9 cellular contexts compared by ENCODE assay signal in the genomic region with DNA sequence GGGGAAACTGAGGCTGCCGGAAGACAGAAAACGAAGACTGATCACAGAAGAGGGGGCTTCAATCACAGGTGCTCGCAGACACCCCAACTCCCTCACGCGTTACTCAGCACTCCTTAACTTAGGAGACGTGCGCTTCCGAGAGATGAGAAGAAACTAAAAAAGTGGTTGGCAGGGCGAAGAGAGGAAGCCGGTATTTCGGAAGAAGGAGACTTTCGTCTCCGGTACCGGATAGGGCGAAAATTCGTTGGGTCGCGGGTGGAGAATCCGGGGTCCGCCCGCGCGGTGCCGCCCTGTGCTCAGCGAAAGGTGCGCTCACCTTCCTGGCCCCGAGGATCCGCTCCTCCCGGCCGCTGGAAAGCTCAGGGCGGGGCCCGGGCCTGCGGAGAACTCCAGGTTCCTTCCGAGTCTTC. TPM values are rescaled to one million over a fixed set of nuclear protein-coding genes. Genes with fewer than 3 reads are reported as not detected.
DNase-seq lines count a peak whose midpoint lies in the region; ATAC-seq and TF ChIP-seq lines count a peak whose summit lies in the region.
"Had no signal": no experiment of that assay in that cellular context is flagged by ENCODE, and none has a peak within 500 bp of the region (broad histone marks: within the 10 kb centered on the region; RNA-seq: fewer than 3 reads in every experiment).

No MANE protein-coding gene starts in this region.

- H3K79me1 ChIP-seq in neuronal stem cell (ENCODE audit: low read depth, low read length) = peaks cover 4% of the 10 kb centered on the region

- CTCF ChIA-PET in CD4-positive, alpha-beta T cell (lab: Charles Lee) = no interaction called here
- CTCF ChIA-PET in Panc1 (lab: Charles Lee) = interaction anchor here (0.6 kb wide), 1 partner anchor 654 kb away, joined by 7 read pairs; no protein-coding TSS in a partner anchor

- H3K4me1 Mint-ChIP-seq in CD4-positive, alpha-beta T cell (ENCODE audit: low read depth) = peaks cover 38% of the 10 kb centered on the region

- no CpG with 5 or more reads among the region's 34 CpGs for WGBS in neuronal stem cell (ENCODE audit: extremely low coverage in 2 of 2, insufficient read length in 2 of 2, insufficient replicate concordance in 1 of 2), 2 donors

- no peak overlapping the region for H2BK15ac ChIP-seq in neuronal stem cell (ENCODE audit: low read length)

- H3K4ac ChIP-seq in neuronal stem cell (ENCODE audit: low read length) = no peak overlapping the region

- no peak overlapping the region for H2BK120ac ChIP-seq in neuronal stem cell (ENCODE audit: low read depth, low read length)

- intact Hi-C loops in CD4-positive, alpha-beta T cell (cut with DNase I, micrococcal nuclease) = no loop called here
- intact Hi-C loops in Panc1 (cut with micrococcal nuclease; ENCODE audit: unreplicated experiment) = loop anchor here (10.0 kb wide), 1 partner anchor 394 kb away; no protein-coding TSS in a partner anchor

- no peak overlapping the region for H4K91ac ChIP-seq in neuronal stem cell (ENCODE audit: low read depth, low read length, poor library complexity)

- peak overlapping the region; percentile 89 for H3K4me2 ChIP-seq in neuronal stem cell (ENCODE audit: insufficient read depth, low read length, poor library complexity, severe bottlenecking)

- H3K9me3 ChIP-seq in CD4-positive, alpha-beta T cell (ENCODE audit: control insufficient read depth, low read length) = no peaks in the 10 kb centered on the region
- H3K9me3 ChIP-seq in Panc1 (ENCODE audit: control insufficient read depth, insufficient read depth, low read depth, low read length) = no peaks in the 10 kb centered on the region
- peaks cover 0 to 7% of the 10 kb centered on the region in 2 donors for H3K9me3 ChIP-seq in neuronal stem cell (replicated peaks in 1 of 2; ENCODE audit: control insufficient read depth in 2 of 2, insufficient read depth in 1 of 2, low read depth in 1 of 2, low read length in 2 of 2)

- H2BK5ac ChIP-seq in neuronal stem cell (ENCODE audit: low read length) = peak overlapping the region; percentile 53

- H3K27ac Mint-ChIP-seq in CD4-positive, alpha-beta T cell = no peak overlapping the region

- H3K9ac ChIP-seq in neuronal stem cell (ENCODE audit: low read depth, low read length, poor library complexity) = no peak overlapping the region

- no peak overlapping the region for H3K14ac ChIP-seq in neuronal stem cell (ENCODE audit: low read length)

- H3K36me3 ChIP-seq in Panc1 (ENCODE audit: control insufficient read depth, insufficient read depth, low read length) (no peaks in the 10 kb centered on the region), neuronal stem cell (replicated peaks in 1 of 2; ENCODE audit: control insufficient read depth in 2 of 2, insufficient read depth in 2 of 2, low read length in 2 of 2) (no peaks in the 10 kb centered on the region)

- in situ Hi-C loops in Panc1 (cut with HindIII; ENCODE audit: low pct_unique_long_range_greater_than_20kb, low sequenced_read_pairs) = no loop called here

- peak overlapping the region; percentile 31 for H3K23ac ChIP-seq in neuronal stem cell (ENCODE audit: low read depth, low read length, poor library complexity)

- H3K27me3 Mint-ChIP-seq in CD4-positive, alpha-beta T cell = peaks cover 64% of the 10 kb centered on the region

- ATAC-seq in CD4-positive, alpha-beta T cell (ENCODE audit: poor library complexity) = no peak
- ATAC-seq in Panc1 (no peak), HG03196 (IDR thresholded peaks at IDR 0.05; ENCODE audit: unreplicated experiment) (no peak)

- no peaks in the 10 kb centered on the region for H3K36me3 Mint-ChIP-seq in CD4-positive, alpha-beta T cell (ENCODE audit: low read depth)

- TF ChIP-seq CTCF in CD4-positive, alpha-beta T cell (IDR thresholded peaks at IDR 0.05) = no peak
- TF ChIP-seq CTCF in Panc1 (IDR thresholded peaks at IDR 0.05) (no peak), epithelial cell of esophagus (IDR thresholded peaks at IDR 0.05; ENCODE audit: insufficient read depth, low read depth, low read length, missing control alignments) (no peak)

- H2AK5ac ChIP-seq in neuronal stem cell (ENCODE audit: low read depth, low read length) = no peak overlapping the region

- peak overlapping the region; percentile 80 for H3K18ac ChIP-seq in neuronal stem cell (ENCODE audit: low read length)

- H3K4me3 ChIP-seq in Panc1 (ENCODE audit: low read depth in 2 of 2, low read length in 2 of 2) (peak overlapping the region; percentile 52 to 79), epithelial cell of esophagus (ENCODE audit: low read length) (peak overlapping the region; percentile 10), neuronal stem cell (ENCODE audit: low read length in 2 of 2) (peak overlapping the region in 1 of 2 donors; percentile 49)

- POLR2A ChIA-PET in CD4-positive, alpha-beta T cell (lab: Charles Lee) = no interaction called here
- POLR2A ChIA-PET in Panc1 (lab: Charles Lee) = no interaction called here

- H3K4me1 ChIP-seq in Panc1 (ENCODE audit: control insufficient read depth, insufficient read depth, low read length) (peaks cover 21% of the 10 kb centered on the region), neuronal stem cell (ENCODE audit: control insufficient read depth in 2 of 2, insufficient read depth in 1 of 2, low read depth in 1 of 2, low read length in 2 of 2) (peaks cover 8 to 11% of the 10 kb centered on the region in 2 donors)

- no peak overlapping the region for H2BK12ac ChIP-seq in neuronal stem cell (ENCODE audit: low read length)

- DNase-seq in CD4-positive, alpha-beta T cell = no peak
- DNase-seq in Panc1 (ENCODE audit: low read depth, low spot score) = no peak
- DNase-seq in epithelial cell of esophagus (ENCODE audit: low read depth) = no peak
- DNase-seq in neuronal stem cell (ENCODE audit: low spot score) = no peak
- no peak for DNase-seq in HCEC 1CT
- no peak for DNase-seq in KG1 (lab: John Stamatoyannopoulos, UW)
- DNase-seq in RKO (ENCODE audit: low spot score) = no peak
- DNase-seq: NCI-H1436 treated with DMSO at 0.1 percent for 48 hours had no signal

- peak overlapping the region; percentile 64 for H3K4me3 Mint-ChIP-seq in CD4-positive, alpha-beta T cell

- H3K27me3 ChIP-seq in CD4-positive, alpha-beta T cell (ENCODE audit: control insufficient read depth, insufficient read depth, low read length) = peaks cover 75% of the 10 kb centered on the region
- no peaks in the 10 kb centered on the region for H3K27me3 ChIP-seq in Panc1 (ENCODE audit: control insufficient read depth, insufficient read depth, low read length)
- peaks cover 77 to 99% (median 92%) of the 10 kb centered on the region in 3 experiments for H3K27me3 ChIP-seq in neuronal stem cell (ENCODE audit: control insufficient read depth in 3 of 3, insufficient read depth in 3 of 3, low read depth in 1 of 3, low read length in 3 of 3)

- H3K9me3 Mint-ChIP-seq in CD4-positive, alpha-beta T cell = no peaks in the 10 kb centered on the region

- H3K27ac ChIP-seq in CD4-positive, alpha-beta T cell (ENCODE audit: low read depth, low read length) = no peak overlapping the region
- peak overlapping the region; percentile 78 for H3K27ac ChIP-seq in Panc1 (ENCODE audit: low read length)
- H3K27ac ChIP-seq in neuronal stem cell (replicated peaks; ENCODE audit: low read length) = no peak overlapping the region

- no peak overlapping the region for H4K8ac ChIP-seq in neuronal stem cell (ENCODE audit: low read depth, low read length)

- peak overlapping the region; percentile 94 for H2AFZ ChIP-seq in neuronal stem cell (ENCODE audit: low read length)

- BruUV-seq in Panc1 (replicated peaks; lab: Mats Ljungman, UMichigan) = no TSS peak

RNA-seq across cellular contexts. Expression of gene TBX2, which starts 0.9 kb away (rescaled TPM):
- under 1 TPM in 1 of 2 experiments, not detected in 1; 0.06 TPM for total RNA-seq in CD4-positive, alpha-beta T cell
- 35.6 TPM for total RNA-seq in Panc1 (2021; ENCODE audit: unreplicated experiment)
- 30.7 TPM for polyA plus RNA-seq in Panc1 (2012; ENCODE audit: insufficient read length)
- not detected for polyA plus RNA-seq in neuronal stem cell (2013, experiment 1 of 2)
- polyA plus RNA-seq in neuronal stem cell (2013, experiment 2 of 2) = not detected

RNA-seq across cellular contexts. Expression of gene TBX4, which starts 53.5 kb away (rescaled TPM):
- not detected for total RNA-seq in CD4-positive, alpha-beta T cell
- not detected for total RNA-seq in Panc1 (2021; ENCODE audit: unreplicated experiment)
- polyA plus RNA-seq in Panc1 (2012; ENCODE audit: insufficient read length) = 0.19 TPM
- polyA plus RNA-seq in neuronal stem cell (2013, experiment 1 of 2) = not detected
- polyA plus RNA-seq in neuronal stem cell (2013, experiment 2 of 2) = not detected

Comparison
In these comparisons a context has a peak if more than half of its experiments do, and no peak if none do; other contexts are left out.
1. RNA of gene TBX2, which starts 0.9 kb away (total RNA-seq): 35.6 TPM in Panc1 (single experiment); 0.06 TPM in CD4-positive, alpha-beta T cell; every median in the first group is over 10 times any median in the second.